ENCODE assay signal across 21 cellular contexts in the genomic region with DNA sequence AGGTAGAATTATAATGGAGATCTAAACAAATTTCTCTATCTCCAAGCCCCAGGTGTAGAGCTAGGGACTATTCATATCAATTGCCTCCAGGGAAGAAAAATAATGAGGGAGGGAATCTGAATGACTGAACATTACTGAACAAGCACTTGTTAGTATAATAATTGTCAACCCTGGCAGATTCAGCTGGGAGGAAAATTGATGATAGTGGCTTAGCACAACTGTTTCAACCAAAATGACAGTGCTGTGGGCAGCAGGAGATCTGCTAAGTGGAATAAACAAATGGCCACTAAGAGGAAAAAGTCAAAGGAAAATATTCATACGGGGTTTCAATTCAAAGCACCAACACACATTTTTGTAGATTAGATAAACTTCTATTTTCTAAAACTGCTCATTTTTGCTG.
DNase-seq lines count a peak whose midpoint lies in the region; ATAC-seq and TF ChIP-seq lines count a peak whose summit lies in the region.
"Had no signal": no experiment of that assay in that cellular context is flagged by ENCODE, and none has a peak within 500 bp of the region (broad histone marks: within the 10 kb centered on the region; RNA-seq: fewer than 3 reads in every experiment).

No MANE protein-coding gene starts in this region.

- no peak overlapping the region for H3K4me3 ChIP-seq in right lobe of liver
- H3K4me3 ChIP-seq: Peyer's patch had no signal

- TF ChIP-seq CTCF in right lobe of liver (IDR thresholded peaks at IDR 0.05): no peak

- H3K9me3 ChIP-seq in right lobe of liver: no peaks in the 10 kb centered on the region
- H3K9me3 ChIP-seq: Peyer's patch had no signal

- TF ChIP-seq POLR2A in right lobe of liver (IDR thresholded peaks at IDR 0.05): no peak

- intact Hi-C loops in right lobe of liver (cut with DNase I): no loop called here

- ATAC-seq in right lobe of liver: no peak
- ATAC-seq: SK-N-SH treated with all-trans-retinoic acid at 6 μM for 48 hours, T-cell had no signal

- no peaks in the 10 kb centered on the region for H3K27me3 ChIP-seq in right lobe of liver
- H3K27me3 ChIP-seq: Peyer's patch had no signal

- no peaks in the 10 kb centered on the region for H3K36me3 ChIP-seq in right lobe of liver
- H3K36me3 ChIP-seq: Peyer's patch had no signal

- no peak overlapping the region for H3K27ac ChIP-seq in substantia nigra (ENCODE audit: low read depth, low read length, poor library complexity, severe bottlenecking)
- no peak overlapping the region for H3K27ac ChIP-seq in right lobe of liver
- H3K27ac ChIP-seq: C4-2B, Peyer's patch had no signal

- no peaks in the 10 kb centered on the region for H3K4me1 ChIP-seq in right lobe of liver
- H3K4me1 ChIP-seq: Peyer's patch had no signal

- peak; percentile 8 for DNase-seq in COR-L47 (lab: John Stamatoyannopoulos, UW)
- peak; percentile 67 for DNase-seq in NCI-H1417 treated with DMSO at 0.1 percent for 48 hours (lab: John Stamatoyannopoulos, UW)
- DNase-seq in NCI-H2227 treated with DMSO at 0.1 percent for 48 hours (lab: John Stamatoyannopoulos, UW): peak; percentile 42
- DNase-seq in NCI-H748 treated with DMSO at 0.1 percent for 48 hours (lab: John Stamatoyannopoulos, UW): peak; percentile 41
- no peak for DNase-seq in activated CD4-positive, alpha-beta T cell treated with anti-CD3 and anti-CD28 coated beads, Interleukin-2, amount 50 U/mL, for 48 hours
- DNase-seq in AML-193 (lab: John Stamatoyannopoulos, UW): no peak
- DNase-seq in substantia nigra (lab: John Stamatoyannopoulos, UW): no peak
- DNase-seq in right lobe of liver: no peak
- DNase-seq: CD8-positive, alpha-beta memory T cell; DMS53; GF-D8; Karpas-422; MV-4-11; NCI-H1436 treated with DMSO at 0.1 percent for 48 hours; NCI-H2029 treated with DMSO at 0.1 percent for 48 hours; NCI-H446; NCI-H774; Peyer's patch; T-cell had no signal

- WGBS in right lobe of liver (ENCODE audit: insufficient coverage, low coverage, low lambda C conversion rate, missing lambda C conversion rate): 10% methylated on average over 1 of the region's 1 CpG

Comparison
In these comparisons a context has a peak if more than half of its experiments do, and no peak if none do; other contexts are left out.
1. DNase-seq: peak in COR-L47 (single experiment), NCI-H1417 treated with DMSO at 0.1 percent for 48 hours (single experiment), NCI-H2227 treated with DMSO at 0.1 percent for 48 hours (single experiment) and NCI-H748 treated with DMSO at 0.1 percent for 48 hours (single experiment); none in activated CD4-positive, alpha-beta T cell treated with anti-CD3 and anti-CD28 coated beads, Interleukin-2, amount 50 U/mL, for 48 hours (0 of 2), AML-193 (0 of 2), substantia nigra (0 of 49) and right lobe of liver (0 of 3).